In the genomic region with DNA sequence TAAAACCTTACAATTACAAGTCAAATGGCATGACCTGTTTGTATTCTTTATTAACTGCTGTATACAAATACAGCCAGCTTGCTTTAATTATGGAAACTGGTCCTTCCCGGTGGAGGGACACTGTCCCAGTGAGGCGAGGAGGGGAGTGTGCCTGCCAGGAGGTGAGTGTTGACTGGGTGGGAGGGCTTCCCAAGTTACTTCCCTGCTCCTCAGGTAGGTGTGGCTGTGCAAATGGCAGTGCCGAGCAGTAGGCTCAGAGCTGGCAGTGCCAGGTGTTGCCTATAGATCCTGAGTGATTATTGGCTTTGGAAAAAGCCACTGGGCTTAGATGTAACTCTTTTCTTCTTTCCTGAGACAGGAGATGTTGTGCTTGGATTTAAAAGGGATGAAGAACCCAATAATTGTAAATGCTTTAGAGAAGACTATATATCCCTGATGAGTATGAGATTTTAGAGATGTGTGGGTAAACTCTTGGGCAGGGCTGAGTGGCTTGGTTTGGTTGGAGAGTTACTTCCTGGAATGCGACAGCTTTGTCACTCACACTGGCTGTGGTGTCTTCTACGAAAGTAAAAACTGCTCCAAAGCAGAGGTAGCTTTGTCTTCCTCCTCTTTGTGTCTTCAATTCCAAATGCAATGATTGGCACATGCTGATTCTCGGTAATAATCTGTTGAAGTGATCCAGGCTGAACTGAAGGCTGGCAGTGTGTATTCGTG, we compare ENCODE assay signal across 16 cellular contexts. TPM values are rescaled to one million over a fixed set of nuclear protein-coding genes. Genes with fewer than 3 reads are reported as not detected.
A peak's percentile ranks its signal among the peaks of the same experiment; 100 is the strongest.
DNase-seq lines count a peak whose midpoint lies in the region; ATAC-seq and TF ChIP-seq lines count a peak whose summit lies in the region.
"Had no signal": no experiment of that assay in that cellular context is flagged by ENCODE, and none has a peak within 500 bp of the region (broad histone marks: within the 10 kb centered on the region; RNA-seq: fewer than 3 reads in every experiment).

No MANE protein-coding gene starts in this region.

- intact Hi-C loops in sigmoid colon (cut with DNase I), result no loop called here

- peak overlapping the region in 10 of 11 experiments; percentile 4 to 91 (median 66); a peak in 17 of 22 replicates for H3K4me2 ChIP-seq in BLaER1 treated with 17β-estradiol and CSF1 and Interleukin-3, amounts not matched to agents 10 nM and 100 nM

- H4K20me1 ChIP-seq in BLaER1 treated with 17β-estradiol and CSF1 and Interleukin-3, amounts not matched to agents 10 nM and 100 nM, result no peaks in the 10 kb centered on the region

- TF ChIP-seq CTCF in right atrium auricular region (IDR thresholded peaks at IDR 0.05), result no peak
- no peak for TF ChIP-seq CTCF in sigmoid colon (IDR thresholded peaks at IDR 0.05)

- H3K9me3 ChIP-seq in BLaER1 treated with 17β-estradiol and CSF1 and Interleukin-3, amounts not matched to agents 10 nM and 100 nM (replicated peaks in 1 of 11), result no peaks in the 10 kb centered on the region
- H3K9me3 ChIP-seq in right atrium auricular region (no peaks in the 10 kb centered on the region), sigmoid colon (no peaks in the 10 kb centered on the region)

- H3K4me3 ChIP-seq in BLaER1 treated with 17β-estradiol and CSF1 and Interleukin-3, amounts not matched to agents 10 nM and 100 nM, result no peak overlapping the region
- H3K4me3 ChIP-seq in right atrium auricular region, result no peak overlapping the region
- no peak overlapping the region for H3K4me3 ChIP-seq in sigmoid colon

- no peak for TF ChIP-seq POLR2A in sigmoid colon (IDR thresholded peaks at IDR 0.05)

- DNase-seq in MV-4-11 (lab: John Stamatoyannopoulos, UW) (peak; percentile 13), right atrium auricular region (ENCODE audit: low spot score) (no peak), sigmoid colon (no peak), SKM-1 treated with dmso at 0.1 percent for 144 hours (lab: John Stamatoyannopoulos, UW; ENCODE audit: unreplicated experiment) (no peak)
- DNase-seq in activated T-cell treated with anti-CD3 and anti-CD28 coated beads, Interleukin-2, amount 50 U/mL, for 48 hours, result no peak
- DNase-seq: activated naive CD4-positive, alpha-beta T cell; caudate nucleus; CD4-positive, alpha-beta T cell; mammary epithelial cell; NCI-H1048; stimulated activated CD4-positive, alpha-beta T cell treated with anti-CD3 and anti-CD28 coated beads, Interleukin-4, amount 100 ng/mL, for 1 hour had no signal

- H3K9ac ChIP-seq in BLaER1 treated with 17β-estradiol and CSF1 and Interleukin-3, amounts not matched to agents 10 nM and 100 nM, result peak overlapping the region in 4 of 11 experiments; percentile 16 to 49 (median 38); a peak in 3 of 22 replicates

- H3K36me3 ChIP-seq in BLaER1 treated with 17β-estradiol and CSF1 and Interleukin-3, amounts not matched to agents 10 nM and 100 nM, result peaks cover 0 to 36% (median 9%) of the 10 kb centered on the region in 11 experiments; a peak in 16 of 22 replicates
- H3K36me3 ChIP-seq in right atrium auricular region, result peaks cover 8% of the 10 kb centered on the region
- peaks cover 0 to 9% (median 0%) of the 10 kb centered on the region in 4 donors for H3K36me3 ChIP-seq in sigmoid colon

- WGBS in sigmoid colon, 2 donors, result 60 to 70% methylated on average over 7 of the region's 7 CpGs

- peak overlapping the region in 10 of 11 experiments; percentile 13 to 74 (median 62); a peak in 19 of 22 replicates for H3K27ac ChIP-seq in BLaER1 treated with 17β-estradiol and CSF1 and Interleukin-3, amounts not matched to agents 10 nM and 100 nM
- H3K27ac ChIP-seq in right atrium auricular region, result peak overlapping the region; percentile 57 to 68
- peak overlapping the region; percentile 20 to 60 (median 57) for H3K27ac ChIP-seq in sigmoid colon
- H3K27ac ChIP-seq: epithelial cell of prostate had no signal

- no peak for ATAC-seq in GM19455 (IDR thresholded peaks at IDR 0.05; ENCODE audit: unreplicated experiment)
- no peak for ATAC-seq in GM18907 (IDR thresholded peaks at IDR 0.05; ENCODE audit: unreplicated experiment)
- ATAC-seq: stimulated activated effector memory CD8-positive, alpha-beta T cell treated with anti-CD3 and anti-CD28 coated beads, Interleukin-12 subunit alpha, Interleukin-12 subunit beta, amount 100 ng/mL, for 72 hours had no signal

- H3K27me3 ChIP-seq in BLaER1 treated with 17β-estradiol and CSF1 and Interleukin-3, amounts not matched to agents 10 nM and 100 nM, result no peaks in the 10 kb centered on the region
- H3K27me3 ChIP-seq in right atrium auricular region (no peaks in the 10 kb centered on the region), sigmoid colon (no peaks in the 10 kb centered on the region)

- TF ChIP-seq EP300 in sigmoid colon (IDR thresholded peaks at IDR 0.05), result no peak

- peaks cover 10 to 50% (median 35%) of the 10 kb centered on the region in 10 experiments; a peak in 19 of 20 replicates for H3K4me1 ChIP-seq in BLaER1 treated with 17β-estradiol and CSF1 and Interleukin-3, amounts not matched to agents 10 nM and 100 nM
- H3K4me1 ChIP-seq in right atrium auricular region (peaks cover 0 to 26% of the 10 kb centered on the region in 2 donors), sigmoid colon (peaks cover 0 to 14% (median 7%) of the 10 kb centered on the region in 4 donors)

RNA-seq across cellular contexts. Expression of gene GLRX, which starts 43.7 kb away (rescaled TPM):
- total RNA-seq in right atrium auricular region (100 to 1,000 TPM; 151 to 173 TPM), sigmoid colon (10 to 100 TPM; 30.2 to 43.2 (median 42.8) TPM)
- 100 to 1,000 TPM; 220 to 409 (median 261) TPM for polyA plus RNA-seq in sigmoid colon

RNA-seq across cellular contexts. Expression of gene RHOBTB3, which starts 47.7 kb away (rescaled TPM):
- total RNA-seq in right atrium auricular region (10 to 100 TPM; 56.2 to 89.9 TPM), sigmoid colon (100 to 1,000 TPM in 2 of 4 donors, 10 to 100 TPM in 2; 75.6 to 151 (median 111) TPM)
- polyA plus RNA-seq in sigmoid colon, result 10 to 100 TPM; 12.3 to 16.4 (median 15.0) TPM
